Comparison of ENCODE assay signal across 19 cellular contexts in genomic region chr1:31038360-31038759, GRCh38. TPM values are rescaled to one million over a fixed set of nuclear protein-coding genes. Genes with fewer than 3 reads are reported as not detected.
DNase-seq lines count a peak whose midpoint lies in the region; ATAC-seq, FAIRE-seq and TF ChIP-seq lines count a peak whose summit lies in the region.
"Had no signal": no experiment of that assay in that cellular context is flagged by ENCODE, and none has a peak within 500 bp of the region (broad histone marks: within the 10 kb centered on the region; RNA-seq: fewer than 3 reads in every experiment).

No MANE protein-coding gene starts in this region.

- H2AFZ ChIP-seq in astrocyte (ENCODE audit: low read depth, low read length), result no peak overlapping the region

- intact Hi-C loops in Right ventricle myocardium superior (cut with DNase I), result no loop called here

- DNase-seq in cardiac muscle cell (ENCODE audit: low read depth in 1 of 2, low spot score in 1 of 2), result peak in 1 of 2 donors; percentile 42
- DNase-seq in Right ventricle myocardium superior, result no peak
- peak; percentile 79 for DNase-seq in astrocyte (ENCODE audit: low read depth)
- DNase-seq in hepatic stellate cell (ENCODE audit: low spot score), result peak; percentile 31
- no peak for DNase-seq in type B pancreatic cell (ENCODE audit: extremely low spot score, unreplicated experiment)
- DNase-seq in stimulated activated naive B cell treated with anti-CD40 and anti-IgM and Interleukin-4, amounts not matched to agents 10 μg/mL and 1 μg/mL and 100 μg/mL, for 72 hours, result no peak
- no peak for DNase-seq in AML-193 (lab: John Stamatoyannopoulos, UW)
- no peak for DNase-seq in activated CD8-positive, alpha-beta memory T cell treated with anti-CD3 and anti-CD28 coated beads for 24 hours
- DNase-seq: activated CD8-positive, alpha-beta T cell treated with anti-CD3 and anti-CD28 coated beads for 36 hours; activated naive CD4-positive, alpha-beta T cell; DND-41; esophagus squamous epithelium; NCI-H69; stimulated activated CD4-positive, alpha-beta T cell treated with anti-CD3 and anti-CD28 coated beads, Interleukin-1b, Interleukin-23, amount 100 ng/mL, for 48 hours; stimulated activated CD8-positive, alpha-beta memory T cell treated with anti-CD3 and anti-CD28 coated beads, Interleukin-4, amount 100 ng/mL, for 48 hours had no signal

- H3K4me1 ChIP-seq in cardiac muscle cell (ENCODE audit: low read depth) (peaks cover 9% of the 10 kb centered on the region), astrocyte (ENCODE audit: insufficient read depth, low read length) (peaks cover 9% of the 10 kb centered on the region)
- H3K4me1 ChIP-seq: prostate gland had no signal

- H3K27me3 Mint-ChIP-seq in astrocyte (ENCODE audit: low read depth, unreplicated experiment) (no peaks in the 10 kb centered on the region), type B pancreatic cell (no peaks in the 10 kb centered on the region)
- H3K27me3 Mint-ChIP-seq in stimulated activated naive B cell treated with anti-CD40 and anti-IgM and Interleukin-4, amounts not matched to agents 10 μg/mL and 1 μg/mL and 100 μg/mL, for 72 hours, result no peaks in the 10 kb centered on the region
- H3K27me3 Mint-ChIP-seq: activated CD8-positive, alpha-beta T cell treated with anti-CD3 and anti-CD28 coated beads for 36 hours had no signal

- no peak for FAIRE-seq in astrocyte (lab: Jason Lieb, UNC)
- FAIRE-seq: GM12892, H1 had no signal

- peak overlapping the region; percentile 1 for H3K4me3 Mint-ChIP-seq in astrocyte (ENCODE audit: unreplicated experiment)
- peak overlapping the region; percentile 16 for H3K4me3 Mint-ChIP-seq in type B pancreatic cell
- no peak overlapping the region for H3K4me3 Mint-ChIP-seq in stimulated activated naive B cell treated with anti-CD40 and anti-IgM and Interleukin-4, amounts not matched to agents 10 μg/mL and 1 μg/mL and 100 μg/mL, for 72 hours
- H3K4me3 Mint-ChIP-seq: activated CD8-positive, alpha-beta T cell treated with anti-CD3 and anti-CD28 coated beads for 36 hours had no signal

- H3K27ac ChIP-seq in cardiac muscle cell (peak overlapping the region; percentile 51), astrocyte (ENCODE audit: low read depth, low read length) (peak overlapping the region; percentile 11)
- H3K27ac ChIP-seq: BLaER1 treated with 17β-estradiol and CSF1 and Interleukin-3, amounts not matched to agents 10 nM and 100 nM; esophagus squamous epithelium; prostate gland had no signal

- H3K27me3 ChIP-seq in cardiac muscle cell (no peaks in the 10 kb centered on the region), astrocyte (ENCODE audit: insufficient read depth, low read length) (no peaks in the 10 kb centered on the region)
- H3K27me3 ChIP-seq: BLaER1 treated with 17β-estradiol and CSF1 and Interleukin-3, amounts not matched to agents 10 nM and 100 nM; esophagus squamous epithelium had no signal

- no peak overlapping the region for H3K9ac ChIP-seq in astrocyte (ENCODE audit: low read length)
- H3K9ac ChIP-seq: BLaER1 treated with 17β-estradiol and CSF1 and Interleukin-3, amounts not matched to agents 10 nM and 100 nM had no signal

- H3K27ac Mint-ChIP-seq in astrocyte (ENCODE audit: unreplicated experiment) (no peak overlapping the region), type B pancreatic cell (peak overlapping the region; percentile 57)
- no peak overlapping the region for H3K27ac Mint-ChIP-seq in stimulated activated naive B cell treated with anti-CD40 and anti-IgM and Interleukin-4, amounts not matched to agents 10 μg/mL and 1 μg/mL and 100 μg/mL, for 72 hours
- H3K27ac Mint-ChIP-seq: activated CD8-positive, alpha-beta T cell treated with anti-CD3 and anti-CD28 coated beads for 36 hours had no signal

- H3K36me3 Mint-ChIP-seq in astrocyte (ENCODE audit: low read depth, unreplicated experiment), result peaks cover 15% of the 10 kb centered on the region
- peaks cover 31% of the 10 kb centered on the region for H3K36me3 Mint-ChIP-seq in type B pancreatic cell
- H3K36me3 Mint-ChIP-seq in stimulated activated naive B cell treated with anti-CD40 and anti-IgM and Interleukin-4, amounts not matched to agents 10 μg/mL and 1 μg/mL and 100 μg/mL, for 72 hours, result peaks cover 49 to 71% of the 10 kb centered on the region in 2 donors

- peaks cover 98% of the 10 kb centered on the region for H3K79me2 ChIP-seq in astrocyte (ENCODE audit: insufficient read depth, low read length)

- no peaks in the 10 kb centered on the region for H3K9me3 Mint-ChIP-seq in astrocyte (ENCODE audit: unreplicated experiment)
- H3K9me3 Mint-ChIP-seq in type B pancreatic cell, result no peaks in the 10 kb centered on the region
- H3K9me3 Mint-ChIP-seq in stimulated activated naive B cell treated with anti-CD40 and anti-IgM and Interleukin-4, amounts not matched to agents 10 μg/mL and 1 μg/mL and 100 μg/mL, for 72 hours, result no peaks in the 10 kb centered on the region

- peak overlapping the region; percentile 48 for H3K4me2 ChIP-seq in astrocyte (ENCODE audit: low read length)

- H3K9me3 ChIP-seq in cardiac muscle cell (ENCODE audit: low read depth), result no peaks in the 10 kb centered on the region
- H3K9me3 ChIP-seq in astrocyte (ENCODE audit: insufficient read depth, low read depth, low read length), result no peaks in the 10 kb centered on the region
- H3K9me3 ChIP-seq: BLaER1 treated with 17β-estradiol and CSF1 and Interleukin-3, amounts not matched to agents 10 nM and 100 nM; esophagus squamous epithelium; prostate gland had no signal

- TF ChIP-seq CTCF in cardiac muscle cell (IDR thresholded peaks at IDR 0.05; ENCODE audit: low read depth, low read length) (no peak), astrocyte (IDR thresholded peaks at IDR 0.05; ENCODE audit: insufficient read depth, low read depth, low read length) (no peak), type B pancreatic cell (conservative IDR thresholded peaks at IDR 0.05) (no peak)

- peaks cover 97% of the 10 kb centered on the region for H4K20me1 ChIP-seq in astrocyte (ENCODE audit: insufficient read depth, low read length)

- H3K4me1 Mint-ChIP-seq in astrocyte (ENCODE audit: low read depth, unreplicated experiment) (peaks cover 39% of the 10 kb centered on the region), type B pancreatic cell (ENCODE audit: unreplicated experiment) (peaks cover 30% of the 10 kb centered on the region)
- H3K4me1 Mint-ChIP-seq in stimulated activated naive B cell treated with anti-CD40 and anti-IgM and Interleukin-4, amounts not matched to agents 10 μg/mL and 1 μg/mL and 100 μg/mL, for 72 hours, result peaks cover 46 to 84% of the 10 kb centered on the region in 2 donors

- no peak for ATAC-seq in Right ventricle myocardium superior (ENCODE audit: poor library complexity)
- ATAC-seq in stimulated activated naive B cell treated with anti-CD40 and anti-IgM and Interleukin-4, amounts not matched to agents 10 μg/mL and 1 μg/mL and 100 μg/mL, for 72 hours (replicated peaks), result no peak
- ATAC-seq: activated CD8-positive, alpha-beta T cell treated with anti-CD3 and anti-CD28 coated beads for 36 hours had no signal

- peaks cover 4% of the 10 kb centered on the region for H3K36me3 ChIP-seq in cardiac muscle cell
- peaks cover under 1% of the 10 kb centered on the region for H3K36me3 ChIP-seq in astrocyte (ENCODE audit: insufficient read depth, low read length)
- H3K36me3 ChIP-seq: prostate gland had no signal

- no peak overlapping the region for H3K4me3 ChIP-seq in cardiac muscle cell
- H3K4me3 ChIP-seq in astrocyte (ENCODE audit: insufficient read depth, low read depth, low read length), result no peak overlapping the region
- H3K4me3 ChIP-seq: BLaER1 treated with 17β-estradiol and CSF1 and Interleukin-3, amounts not matched to agents 10 nM and 100 nM; esophagus squamous epithelium; prostate gland had no signal

RNA-seq across cellular contexts. Expression of gene PUM1, which starts 27.2 kb away (rescaled TPM):
- total RNA-seq in cardiac muscle cell, result 99.6 and 130 TPM in 2 replicates
- 81.1 and 134 TPM in 2 replicates for polyA plus RNA-seq in cardiac muscle cell
- total RNA-seq in Right ventricle myocardium superior, result 66.1 TPM
- 131 and 143 TPM in 2 replicates for total RNA-seq in astrocyte
- total RNA-seq in type B pancreatic cell (ENCODE audit: low replicate concordance), result 185 and 196 TPM in 2 replicates

Comparison
In these comparisons a context has a peak if more than half of its experiments do, and no peak if none do; other contexts are left out.
1. DNase-seq: peak in astrocyte (single experiment) and hepatic stellate cell (single experiment); none in Right ventricle myocardium superior (single experiment), type B pancreatic cell (single experiment), stimulated activated naive B cell treated with anti-CD40 and anti-IgM and Interleukin-4, amounts not matched to agents 10 μg/mL and 1 μg/mL and 100 μg/mL, for 72 hours (single experiment), AML-193 (0 of 2) and activated CD8-positive, alpha-beta memory T cell treated with anti-CD3 and anti-CD28 coated beads for 24 hours (single experiment).
2. H3K4me3 Mint-ChIP-seq: peak in astrocyte (single experiment) and type B pancreatic cell (single experiment); none in stimulated activated naive B cell treated with anti-CD40 and anti-IgM and Interleukin-4, amounts not matched to agents 10 μg/mL and 1 μg/mL and 100 μg/mL, for 72 hours (0 of 2).